ENCODE assay signal across 23 cellular contexts in genomic region chr2:235049719-235050118, GRCh38.
DNase-seq lines count a peak whose midpoint lies in the region; ATAC-seq, FAIRE-seq and TF ChIP-seq lines count a peak whose summit lies in the region.
"Had no signal": no experiment of that assay in that cellular context is flagged by ENCODE, and none has a peak within 500 bp of the region (broad histone marks: within the 10 kb centered on the region; RNA-seq: fewer than 3 reads in every experiment).

No MANE protein-coding gene starts in this region.

- no peaks in the 10 kb centered on the region for H3K27me3 Mint-ChIP-seq in astrocyte (ENCODE audit: low read depth, unreplicated experiment)
- H3K27me3 Mint-ChIP-seq in stimulated activated naive B cell treated with anti-CD40 and anti-IgM and Interleukin-4, amounts not matched to agents 10 μg/mL and 1 μg/mL and 100 μg/mL, for 72 hours: peaks cover 0 to 4% of the 10 kb centered on the region in 2 donors
- H3K27me3 Mint-ChIP-seq: CD4-positive, alpha-beta T cell had no signal

- no peak overlapping the region for H2BK15ac ChIP-seq in mesendoderm (replicated peaks; ENCODE audit: low read depth)

- H3K4me3 Mint-ChIP-seq in astrocyte (ENCODE audit: unreplicated experiment): no peak overlapping the region
- H3K4me3 Mint-ChIP-seq in stimulated activated naive B cell treated with anti-CD40 and anti-IgM and Interleukin-4, amounts not matched to agents 10 μg/mL and 1 μg/mL and 100 μg/mL, for 72 hours: no peak overlapping the region
- H3K4me3 Mint-ChIP-seq: activated naive CD4-positive, alpha-beta T cell treated with anti-CD3 and anti-CD28 coated beads for 36 hours; activated T-cell treated with anti-CD3 and anti-CD28 coated beads, Interleukin-2, amount 50 U/mL, for 4 hours; CD4-positive, alpha-beta T cell had no signal

- H3K27me3 ChIP-seq in astrocyte (ENCODE audit: insufficient read depth, low read length): no peaks in the 10 kb centered on the region
- H3K27me3 ChIP-seq in mesendoderm (ENCODE audit: insufficient read depth, low read length, poor library complexity): no peaks in the 10 kb centered on the region
- no peaks in the 10 kb centered on the region for H3K27me3 ChIP-seq in suprapubic skin
- H3K27me3 ChIP-seq: dorsolateral prefrontal cortex, Peyer's patch had no signal

- H3K9ac ChIP-seq in astrocyte (ENCODE audit: low read length) (no peak overlapping the region), mesendoderm (ENCODE audit: low read length) (no peak overlapping the region)

- TF ChIP-seq CTCF in astrocyte (IDR thresholded peaks at IDR 0.05; ENCODE audit: insufficient read depth, low read depth, low read length) (no peak), suprapubic skin (IDR thresholded peaks at IDR 0.05) (no peak)

- no peak overlapping the region for H2BK120ac ChIP-seq in mesendoderm (ENCODE audit: low read depth, low read length)

- peaks cover 24% of the 10 kb centered on the region for H3K79me1 ChIP-seq in mesendoderm (ENCODE audit: low read length)

- H3K18ac ChIP-seq in mesendoderm (ENCODE audit: low read length): no peak overlapping the region

- no peak for ATAC-seq in stimulated activated naive B cell treated with anti-CD40 and anti-IgM and Interleukin-4, amounts not matched to agents 10 μg/mL and 1 μg/mL and 100 μg/mL, for 72 hours (replicated peaks)
- ATAC-seq: activated T-cell treated with anti-CD3 and anti-CD28 coated beads, Interleukin-2, amount 50 U/mL, for 4 hours; K562 had no signal

- no peak overlapping the region for H2AFZ ChIP-seq in astrocyte (ENCODE audit: low read depth, low read length)

- H4K8ac ChIP-seq in mesendoderm (ENCODE audit: low read depth, low read length): no peak overlapping the region

- no peak for TF ChIP-seq POLR2A in suprapubic skin (IDR thresholded peaks at IDR 0.05)

- no peak overlapping the region for H3K4me3 ChIP-seq in Jurkat, Clone E6-1 (ENCODE audit: low read length)
- H3K4me3 ChIP-seq in astrocyte (ENCODE audit: insufficient read depth, low read depth, low read length): no peak overlapping the region
- no peak overlapping the region for H3K4me3 ChIP-seq in mesendoderm (ENCODE audit: low read length)
- H3K4me3 ChIP-seq in suprapubic skin: no peak overlapping the region
- H3K4me3 ChIP-seq: dorsolateral prefrontal cortex, K562, Peyer's patch, thoracic aorta had no signal

- peak; percentile 35 for DNase-seq in Jurkat, Clone E6-1 (ENCODE audit: low read depth, low spot score)
- no peak for DNase-seq in astrocyte (ENCODE audit: low read depth)
- peak; percentile 26 for DNase-seq in mesendoderm
- peak; percentile 40 to 73 for DNase-seq in suprapubic skin (ENCODE audit: low spot score in 2 of 2)
- no peak for DNase-seq in NCI-H748 treated with DMSO at 0.1 percent for 48 hours (lab: John Stamatoyannopoulos, UW)
- no peak for DNase-seq in hippocampal formation (lab: John Stamatoyannopoulos, UW)
- no peak for DNase-seq in stimulated activated naive B cell treated with anti-CD40 and anti-IgM and Interleukin-4, amounts not matched to agents 10 μg/mL and 1 μg/mL and 100 μg/mL, for 72 hours
- DNase-seq: activated CD4-positive, alpha-beta T cell treated with anti-CD3 and anti-CD28 coated beads for 4 hours; activated naive CD4-positive, alpha-beta T cell treated with anti-CD3 and anti-CD28 coated beads for 36 hours; activated T-cell treated with anti-CD3 and anti-CD28 coated beads, Interleukin-2, amount 50 U/mL, for 4 hours; caudate nucleus; CD4-positive, alpha-beta T cell; DMS153; HCEC 1CT; NCI-H1436; stimulated activated CD4-positive, alpha-beta T cell treated with anti-CD3 and anti-CD28 coated beads, Interleukin-4, amount 100 ng/mL, for 24 hours; stimulated activated naive CD4-positive, alpha-beta T cell; T-helper 2 cell had no signal

- no peak overlapping the region for H2BK5ac ChIP-seq in mesendoderm (ENCODE audit: low read length)

- peaks cover 93% of the 10 kb centered on the region for H4K20me1 ChIP-seq in astrocyte (ENCODE audit: insufficient read depth, low read length)

- no peak for FAIRE-seq in astrocyte (lab: Jason Lieb, UNC)
- FAIRE-seq: endothelial cell of umbilical vein, K562 had no signal

- no peak overlapping the region for H3K4ac ChIP-seq in mesendoderm (ENCODE audit: low read depth, low read length)

- H2AK5ac ChIP-seq in mesendoderm (ENCODE audit: low read length): no peak overlapping the region

- TF ChIP-seq EP300 in suprapubic skin (IDR thresholded peaks at IDR 0.05): no peak

- H3K4me2 ChIP-seq in astrocyte (ENCODE audit: low read length) (no peak overlapping the region), mesendoderm (ENCODE audit: low read length) (no peak overlapping the region)

- peaks cover 84% of the 10 kb centered on the region for H3K79me2 ChIP-seq in astrocyte (ENCODE audit: insufficient read depth, low read length)
- H3K79me2 ChIP-seq in mesendoderm (ENCODE audit: control insufficient read depth, insufficient read depth, low read length): peaks cover 4% of the 10 kb centered on the region

- WGBS in mesendoderm (ENCODE audit: extremely low coverage, insufficient coverage, low lambda C conversion rate): no CpG with 5 or more reads among the region's 8 CpGs
- 75% methylated on average over 8 of the region's 8 CpGs for WGBS in suprapubic skin

- peaks cover 47% of the 10 kb centered on the region for H3K4me1 ChIP-seq in astrocyte (ENCODE audit: insufficient read depth, low read length)
- H3K4me1 ChIP-seq in mesendoderm (ENCODE audit: control insufficient read depth, low read depth, low read length): peaks cover 2% of the 10 kb centered on the region
- H3K4me1 ChIP-seq in suprapubic skin: peaks cover 42% of the 10 kb centered on the region

- H3K56ac ChIP-seq in mesendoderm (ENCODE audit: low read length): no peak overlapping the region

- no peaks in the 10 kb centered on the region for H3K9me3 ChIP-seq in astrocyte (ENCODE audit: insufficient read depth, low read depth, low read length)
- H3K9me3 ChIP-seq in suprapubic skin: no peaks in the 10 kb centered on the region
- H3K9me3 ChIP-seq: Peyer's patch, thoracic aorta had no signal

- peaks cover 2% of the 10 kb centered on the region for H3K9me3 Mint-ChIP-seq in astrocyte (ENCODE audit: unreplicated experiment)
- H3K9me3 Mint-ChIP-seq in stimulated activated naive B cell treated with anti-CD40 and anti-IgM and Interleukin-4, amounts not matched to agents 10 μg/mL and 1 μg/mL and 100 μg/mL, for 72 hours: no peaks in the 10 kb centered on the region
- H3K9me3 Mint-ChIP-seq: activated naive CD4-positive, alpha-beta T cell treated with anti-CD3 and anti-CD28 coated beads for 36 hours; activated T-cell treated with anti-CD3 and anti-CD28 coated beads, Interleukin-2, amount 50 U/mL, for 4 hours; CD4-positive, alpha-beta T cell had no signal

- peaks cover 30% of the 10 kb centered on the region for H3K36me3 Mint-ChIP-seq in astrocyte (ENCODE audit: low read depth, unreplicated experiment)
- peaks cover 30 to 32% of the 10 kb centered on the region in 2 donors for H3K36me3 Mint-ChIP-seq in stimulated activated naive B cell treated with anti-CD40 and anti-IgM and Interleukin-4, amounts not matched to agents 10 μg/mL and 1 μg/mL and 100 μg/mL, for 72 hours

- no peak overlapping the region for H4K5ac ChIP-seq in mesendoderm (ENCODE audit: low read length)

- peak overlapping the region; percentile 41 for H3K27ac Mint-ChIP-seq in astrocyte (ENCODE audit: unreplicated experiment)
- H3K27ac Mint-ChIP-seq in stimulated activated naive B cell treated with anti-CD40 and anti-IgM and Interleukin-4, amounts not matched to agents 10 μg/mL and 1 μg/mL and 100 μg/mL, for 72 hours: no peak overlapping the region
- H3K27ac Mint-ChIP-seq: activated naive CD4-positive, alpha-beta T cell treated with anti-CD3 and anti-CD28 coated beads for 36 hours; CD4-positive, alpha-beta T cell had no signal

- peaks cover 36% of the 10 kb centered on the region for H3K4me1 Mint-ChIP-seq in astrocyte (ENCODE audit: low read depth, unreplicated experiment)
- H3K4me1 Mint-ChIP-seq in stimulated activated naive B cell treated with anti-CD40 and anti-IgM and Interleukin-4, amounts not matched to agents 10 μg/mL and 1 μg/mL and 100 μg/mL, for 72 hours: peaks cover 46 to 75% of the 10 kb centered on the region in 2 donors

- H3K27ac ChIP-seq in astrocyte (ENCODE audit: low read depth, low read length) (no peak overlapping the region), mesendoderm (ENCODE audit: low read depth, low read length) (no peak overlapping the region), suprapubic skin (peak overlapping the region; percentile 34)
- H3K27ac ChIP-seq: thoracic aorta had no signal

- peaks cover 50% of the 10 kb centered on the region for H3K36me3 ChIP-seq in astrocyte (ENCODE audit: insufficient read depth, low read length)
- H3K36me3 ChIP-seq in mesendoderm (ENCODE audit: control insufficient read depth, insufficient read depth, low read length): peaks cover 13% of the 10 kb centered on the region
- H3K36me3 ChIP-seq in suprapubic skin: peaks cover 25% of the 10 kb centered on the region
- H3K36me3 ChIP-seq: thoracic aorta had no signal

- no peak overlapping the region for H3K23ac ChIP-seq in mesendoderm (ENCODE audit: low read length)

Comparison
In these comparisons a context has a peak if more than half of its experiments do, and no peak if none do; other contexts are left out.
1. DNase-seq: peak in Jurkat, Clone E6-1 (single experiment), mesendoderm (single experiment) and suprapubic skin (2 of 2); none in astrocyte (single experiment), NCI-H748 treated with DMSO at 0.1 percent for 48 hours (single experiment), hippocampal formation (0 of 2) and stimulated activated naive B cell treated with anti-CD40 and anti-IgM and Interleukin-4, amounts not matched to agents 10 μg/mL and 1 μg/mL and 100 μg/mL, for 72 hours (single experiment).